Comparison of ENCODE assay signal across 7 cellular contexts in the genomic region with DNA sequence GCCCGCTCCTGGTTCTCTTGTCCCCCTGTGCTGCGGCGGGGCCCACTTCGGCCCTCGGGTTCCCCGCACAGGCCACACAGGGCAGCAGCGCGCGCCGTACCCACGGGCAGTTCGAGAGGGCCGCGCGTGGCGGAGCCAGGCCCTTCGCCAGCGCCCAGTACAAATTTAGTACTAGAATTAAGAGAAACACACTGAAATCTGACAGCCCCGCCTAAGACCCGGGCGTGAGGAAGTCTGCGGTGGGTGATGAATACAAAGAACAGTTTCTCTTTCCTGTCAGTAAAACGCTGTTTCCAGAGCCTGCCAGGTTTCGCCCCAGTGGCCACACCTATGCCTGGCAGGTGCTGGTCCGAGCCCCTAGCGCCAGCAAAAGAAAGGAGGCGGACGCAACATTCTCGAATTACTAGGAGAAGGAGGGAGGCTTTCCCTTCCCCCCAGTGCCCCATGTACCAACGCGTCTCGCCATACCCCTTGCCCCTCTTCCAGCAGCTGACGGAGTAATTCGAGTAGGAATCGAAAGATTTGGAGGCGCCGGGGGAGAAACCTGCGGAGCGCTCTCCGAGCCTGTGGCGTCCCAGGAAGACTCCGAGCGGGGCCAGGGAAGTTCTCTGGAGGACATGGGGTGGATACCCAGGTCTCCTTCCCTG. TPM values are rescaled to one million over a fixed set of nuclear protein-coding genes. Genes with fewer than 3 reads are reported as not detected.
DNase-seq lines count a peak whose midpoint lies in the region; ATAC-seq lines count a peak whose summit lies in the region.

No MANE protein-coding gene starts in this region.

- H3K27me3 Mint-ChIP-seq in activated CD4-positive, alpha-beta T cell treated with anti-CD3 and anti-CD28 coated beads, Interleukin-2, amount 10 ng/mL, durations not matched to agents 24 days and 14 days: no peaks in the 10 kb centered on the region

- peaks cover 6% of the 10 kb centered on the region for H3K9me3 Mint-ChIP-seq in activated CD4-positive, alpha-beta T cell treated with anti-CD3 and anti-CD28 coated beads, Interleukin-2, amount 10 ng/mL, durations not matched to agents 24 days and 14 days

- H3K36me3 Mint-ChIP-seq in activated CD4-positive, alpha-beta T cell treated with anti-CD3 and anti-CD28 coated beads, Interleukin-2, amount 10 ng/mL, durations not matched to agents 24 days and 14 days (ENCODE audit: low read depth): peaks cover 25% of the 10 kb centered on the region

- peaks cover 71% of the 10 kb centered on the region for H3K4me1 Mint-ChIP-seq in activated CD4-positive, alpha-beta T cell treated with anti-CD3 and anti-CD28 coated beads, Interleukin-2, amount 10 ng/mL, durations not matched to agents 24 days and 14 days

- peak; percentile 55 for DNase-seq in NCI-H2171 (lab: John Stamatoyannopoulos, UW)
- peak; percentile 96 for DNase-seq in activated CD4-positive, alpha-beta T cell treated with anti-CD3 and anti-CD28 coated beads, Interleukin-2, amount 10 ng/mL, durations not matched to agents 24 days and 14 days
- peak; percentile 63 for DNase-seq in dermis blood vessel endothelial cell
- peak; percentile 44 to 62 for DNase-seq in lung microvascular endothelial cell (ENCODE audit: low read depth in 2 of 2)
- peak; percentile 67 for DNase-seq in stimulated activated CD8-positive, alpha-beta memory T cell treated with anti-CD3 and anti-CD28 coated beads, Interleukin-15, amount 100 ng/mL, for 1 hour (ENCODE audit: low read depth)

- intact Hi-C loops in activated CD4-positive, alpha-beta T cell treated with anti-CD3 and anti-CD28 coated beads, Interleukin-2, amount 10 ng/mL, durations not matched to agents 24 days and 14 days (cut with micrococcal nuclease): loop anchor here (1.0 to 10.0 kb wide), 9 partner anchors 28 to 563 kb away; partner anchors contain the start of genes CCT6B, LIG3, SLFN11 and SLFN12L

- H3K4me3 Mint-ChIP-seq in activated CD4-positive, alpha-beta T cell treated with anti-CD3 and anti-CD28 coated beads, Interleukin-2, amount 10 ng/mL, durations not matched to agents 24 days and 14 days: peak overlapping the region; percentile 93

- ATAC-seq in GM18858 (IDR thresholded peaks at IDR 0.05; ENCODE audit: unreplicated experiment): peak; percentile 18
- peak; percentile 45 for ATAC-seq in HG03045 (IDR thresholded peaks at IDR 0.05; ENCODE audit: unreplicated experiment)

- H3K27ac Mint-ChIP-seq in activated CD4-positive, alpha-beta T cell treated with anti-CD3 and anti-CD28 coated beads, Interleukin-2, amount 10 ng/mL, durations not matched to agents 24 days and 14 days: peak overlapping the region; percentile 95

RNA-seq across cellular contexts. Expression of gene SLFN5, which starts 0.6 kb away (rescaled TPM):
- total RNA-seq in activated CD4-positive, alpha-beta T cell treated with anti-CD3 and anti-CD28 coated beads, Interleukin-2, amount 10 ng/mL, durations not matched to agents 24 days and 14 days: 6.9 and 8.9 TPM in 2 replicates
- total RNA-seq in dermis blood vessel endothelial cell: 40.8 and 68.0 TPM in 2 replicates
- 16.3 TPM in 2 replicates for total RNA-seq in lung microvascular endothelial cell

RNA-seq across cellular contexts. Expression of gene SLC35G3, which starts 48.1 kb away (rescaled TPM):
- 0.09 TPM in 1 of 2 replicates, not detected in the other for total RNA-seq in activated CD4-positive, alpha-beta T cell treated with anti-CD3 and anti-CD28 coated beads, Interleukin-2, amount 10 ng/mL, durations not matched to agents 24 days and 14 days
- not detected in 2 replicates for total RNA-seq in dermis blood vessel endothelial cell
- not detected in 2 replicates for total RNA-seq in lung microvascular endothelial cell

Comparison
In these comparisons a context has a peak if more than half of its experiments do, and no peak if none do; other contexts are left out.
1. Peak in every context shown above with its lines: DNase-seq and ATAC-seq.